ENCODE assay signal across 16 cellular contexts in genomic region chr6:63584566-63584965, GRCh38. TPM values are rescaled to one million over a fixed set of nuclear protein-coding genes. Genes with fewer than 3 reads are reported as not detected.
DNase-seq lines count a peak whose midpoint lies in the region; ATAC-seq, FAIRE-seq and TF ChIP-seq lines count a peak whose summit lies in the region.
"Had no signal": no experiment of that assay in that cellular context is flagged by ENCODE, and none has a peak within 500 bp of the region (broad histone marks: within the 10 kb centered on the region; RNA-seq: fewer than 3 reads in every experiment).

No MANE protein-coding gene starts in this region.

- no peaks in the 10 kb centered on the region for H3K9me1 ChIP-seq in endothelial cell of umbilical vein (replicated peaks; ENCODE audit: control insufficient read depth, extremely low read depth, insufficient read depth, low read length)

- no peak overlapping the region for H2AFZ ChIP-seq in endothelial cell of umbilical vein (ENCODE audit: low read depth, low read length)

- TF ChIP-seq RAD21 in A549 (conservative IDR thresholded peaks at IDR 0.05 in 1 of 2, IDR thresholded peaks at IDR 0.05 in 1 of 2): no peak

- BruUV-seq in endothelial cell of umbilical vein (replicated peaks; lab: Mats Ljungman, UMichigan): no TSS peak

- H3K4me3 ChIP-seq in A549 (no peak overlapping the region), endothelial cell of umbilical vein (replicated peaks in 1 of 3; ENCODE audit: insufficient read depth in 1 of 3, low read depth in 1 of 3, low read length in 3 of 3) (no peak overlapping the region), lower lobe of right lung (no peak overlapping the region)
- H3K4me3 ChIP-seq: Peyer's patch had no signal

- H3K4me3 Mint-ChIP-seq in natural killer cell treated with Interleukin-12 subunit alpha and Interleukin-12 subunit beta and Interleukin-15 and Interleukin-18, amount 100 ng/mL, for 72 hours: no peak overlapping the region
- H3K4me3 Mint-ChIP-seq: B cell had no signal

- H3K4me1 ChIP-seq in A549: peaks cover 38% of the 10 kb centered on the region
- no peaks in the 10 kb centered on the region for H3K4me1 ChIP-seq in endothelial cell of umbilical vein (ENCODE audit: control insufficient read depth, extremely low read depth, insufficient read depth, low read length)
- no peaks in the 10 kb centered on the region for H3K4me1 ChIP-seq in lower lobe of right lung
- H3K4me1 ChIP-seq: Peyer's patch had no signal

- no peaks in the 10 kb centered on the region for H3K9me3 Mint-ChIP-seq in natural killer cell treated with Interleukin-12 subunit alpha and Interleukin-12 subunit beta and Interleukin-15 and Interleukin-18, amount 100 ng/mL, for 72 hours

- DNase-seq in A549 (ENCODE audit: low read depth in 1 of 2, low spot score in 1 of 2): no peak
- no peak for DNase-seq in endothelial cell of umbilical vein (ENCODE audit: low read depth, low spot score)
- DNase-seq in lower lobe of right lung: no peak
- no peak for DNase-seq in D721Med (ENCODE audit: insufficient read length, low spot score)
- no peak for DNase-seq in natural killer cell treated with Interleukin-12 subunit alpha and Interleukin-12 subunit beta and Interleukin-15 and Interleukin-18, amount 100 ng/mL, for 72 hours (ENCODE audit: low spot score)
- DNase-seq: DMS 273 treated with DMSO at 0.1 percent for 48 hours, NCI-H1105, NCI-H2081, NCI-H2171 treated with DMSO at 0.1 percent for 48 hours, NCI-H446, NCI-H526 treated with DMSO at 0.1 percent for 48 hours, Peyer's patch had no signal

- H3K4me2 ChIP-seq in A549 (no peak overlapping the region), endothelial cell of umbilical vein (ENCODE audit: insufficient read depth, low read length) (no peak overlapping the region)

- TF ChIP-seq CTCF in A549 (IDR thresholded peaks at IDR 0.05) (no peak), endothelial cell of umbilical vein (IDR thresholded peaks at IDR 0.05; ENCODE audit: extremely low read depth in 1 of 2, insufficient read depth in 1 of 2, low read depth in 1 of 2, low read length in 2 of 2) (no peak), lower lobe of right lung (IDR thresholded peaks at IDR 0.05) (no peak), D721Med (IDR thresholded peaks at IDR 0.05; ENCODE audit: insufficient read depth, missing control alignments) (no peak)

- H3K9ac ChIP-seq in endothelial cell of umbilical vein (replicated peaks; ENCODE audit: extremely low read depth, insufficient read depth, low read length): no peak overlapping the region

- dilution Hi-C loops in endothelial cell of umbilical vein (cut with MboI; ENCODE audit: extremely low pct_ligation_motif_present, low sequenced_read_pairs): no loop called here

- H3K36me3 Mint-ChIP-seq in natural killer cell treated with Interleukin-12 subunit alpha and Interleukin-12 subunit beta and Interleukin-15 and Interleukin-18, amount 100 ng/mL, for 72 hours: peaks cover 18% of the 10 kb centered on the region

- no peak overlapping the region for H3K27ac ChIP-seq in A549
- H3K27ac ChIP-seq in endothelial cell of umbilical vein (ENCODE audit: insufficient read depth, low read depth, low read length): no peak overlapping the region
- no peak overlapping the region for H3K27ac ChIP-seq in lower lobe of right lung
- H3K27ac ChIP-seq: Peyer's patch had no signal

- H3K79me2 ChIP-seq in endothelial cell of umbilical vein (ENCODE audit: control insufficient read depth, insufficient read depth, low read length): no peaks in the 10 kb centered on the region

- no peak for TF ChIP-seq EP300 in A549 (IDR thresholded peaks at IDR 0.05)

- H3K27ac Mint-ChIP-seq in natural killer cell treated with Interleukin-12 subunit alpha and Interleukin-12 subunit beta and Interleukin-15 and Interleukin-18, amount 100 ng/mL, for 72 hours: no peak overlapping the region
- H3K27ac Mint-ChIP-seq: B cell had no signal

- H3K9me3 ChIP-seq in A549 (no peaks in the 10 kb centered on the region), endothelial cell of umbilical vein (replicated peaks; ENCODE audit: control insufficient read depth, insufficient read depth, low read length) (no peaks in the 10 kb centered on the region), lower lobe of right lung (no peaks in the 10 kb centered on the region)
- H3K9me3 ChIP-seq: Peyer's patch had no signal

- TF ChIP-seq POLR2A in A549 (IDR thresholded peaks at IDR 0.05; ENCODE audit: low read length) (no peak), GM19193 (IDR thresholded peaks at IDR 0.05; ENCODE audit: extremely low read depth, insufficient read depth, insufficient read length) (peak; percentile 23), endothelial cell of umbilical vein (IDR thresholded peaks at IDR 0.05; ENCODE audit: low read depth, low read length) (peak; percentile 29), GM18505 (IDR thresholded peaks at IDR 0.05; ENCODE audit: borderline replicate concordance, extremely low read depth, insufficient read depth, insufficient read length) (no peak)

- H3K27me3 Mint-ChIP-seq in natural killer cell treated with Interleukin-12 subunit alpha and Interleukin-12 subunit beta and Interleukin-15 and Interleukin-18, amount 100 ng/mL, for 72 hours: no peaks in the 10 kb centered on the region
- H3K27me3 Mint-ChIP-seq: B cell had no signal

- peaks cover 2% of the 10 kb centered on the region for H4K20me1 ChIP-seq in endothelial cell of umbilical vein (replicated peaks; ENCODE audit: control insufficient read depth, extremely low read depth, insufficient read depth, low read length)

- H3K4me1 Mint-ChIP-seq in natural killer cell treated with Interleukin-12 subunit alpha and Interleukin-12 subunit beta and Interleukin-15 and Interleukin-18, amount 100 ng/mL, for 72 hours (ENCODE audit: low read depth in 2 of 2): peaks cover 0 to 5% of the 10 kb centered on the region in 2 donors
- H3K4me1 Mint-ChIP-seq: B cell had no signal

- 93% methylated on average over 8 of the region's 8 CpGs for WGBS in A549 (ENCODE audit: missing lambda C conversion rate)

- no peaks in the 10 kb centered on the region for H3K27me3 ChIP-seq in endothelial cell of umbilical vein (ENCODE audit: control insufficient read depth in 2 of 2, insufficient read depth in 2 of 2, low read length in 2 of 2)
- H3K27me3 ChIP-seq in lower lobe of right lung (ENCODE audit: low read depth): no peaks in the 10 kb centered on the region
- H3K27me3 ChIP-seq: Peyer's patch had no signal

- H3K36me3 ChIP-seq in endothelial cell of umbilical vein (ENCODE audit: control insufficient read depth in 2 of 2, extremely low read depth in 1 of 2, insufficient read depth in 2 of 2, low read length in 2 of 2): peaks cover 8 to 16% of the 10 kb centered on the region in 2 experiments
- H3K36me3 ChIP-seq in lower lobe of right lung: peaks cover 31% of the 10 kb centered on the region

- ATAC-seq in A549 (peak in 1 of 2 experiments; percentile 47; a peak in 4 of 6 replicates), lower lobe of right lung (peak; percentile 34 to 39), GM18505 (IDR thresholded peaks at IDR 0.05; ENCODE audit: unreplicated experiment) (no peak)
- ATAC-seq in natural killer cell treated with Interleukin-12 subunit alpha and Interleukin-12 subunit beta and Interleukin-15 and Interleukin-18, amount 100 ng/mL, for 72 hours: no peak

- FAIRE-seq in A549 (lab: Jason Lieb, UNC) (no peak), endothelial cell of umbilical vein (lab: Jason Lieb, UNC) (no peak), D721Med (lab: Jason Lieb, UNC) (no peak)
- FAIRE-seq: GM12891 had no signal

- CTCF ChIA-PET in A549 (lab: Yijun Ruan, JAX): no interaction called here
- CTCF ChIA-PET in endothelial cell of umbilical vein (lab: Charles Lee): interaction anchor here (0.8 to 2.1 kb wide), 6 partner anchors 11 to 218 kb away, joined by 3 to 22 read pairs (median 7); no protein-coding TSS in a partner anchor

- POLR2A ChIA-PET in A549 (lab: Yijun Ruan, JAX) (interaction anchor here (1.0 to 1.8 kb wide), 4 partner anchors 14 to 218 kb away, joined by 3 to 5 read pairs (median 3); no protein-coding TSS in a partner anchor), endothelial cell of umbilical vein (lab: Charles Lee) (interaction anchor here (1.9 kb wide), 1 partner anchor 11 kb away, joined by 6 read pairs; no protein-coding TSS in a partner anchor)

- intact Hi-C loops in endothelial cell of umbilical vein (cut with micrococcal nuclease) (no loop called here), lower lobe of right lung (cut with DNase I) (no loop called here)

RNA-seq across cellular contexts. Expression of gene PTP4A1, which starts 12.3 kb away (rescaled TPM):
- 220 and 333 TPM in 2 replicates for polyA plus RNA-seq in A549 (2011; rRNA removed)
- 29.5 and 36.6 TPM in 2 replicates for polyA plus RNA-seq in A549 (2012; cell fraction: cytosol; rRNA removed)
- 3.5 and 15.9 TPM in 2 replicates for polyA plus RNA-seq in A549 (2012; cell fraction: nucleus; rRNA removed)
- polyA plus RNA-seq in A549 (2017; fragmentation: RNase III; extraction: RNeasy Plus Mini Kit Qiagen cat#74134 plus additional on column Dnase treatment): 152 to 179 TPM (median 166 TPM) in 3 replicates
- polyA minus RNA-seq in A549 (2011; rRNA and poly(A)+ RNA removed): 95.2 and 105 TPM in 2 replicates
- total RNA-seq in endothelial cell of umbilical vein: 58.4 and 65.1 TPM in 2 replicates
- 3.6 and 10.8 TPM in 2 replicates for polyA plus RNA-seq in endothelial cell of umbilical vein
- 12.3 TPM in 2 replicates for polyA plus RNA-seq in endothelial cell of umbilical vein (2011; cell fraction: cytosol; rRNA removed)
- polyA plus RNA-seq in endothelial cell of umbilical vein (2011; cell fraction: nucleus; rRNA removed): 7.1 and 9.0 TPM in 2 replicates
- polyA plus RNA-seq in endothelial cell of umbilical vein (2012): 41.1 and 81.1 TPM in 2 replicates
- 10.3 and 17.2 TPM in 2 replicates for polyA minus RNA-seq in endothelial cell of umbilical vein
- 200 TPM for polyA minus RNA-seq in endothelial cell of umbilical vein (2011; cell fraction: cytosol; rRNA and poly(A)+ RNA removed)
- 24.1 and 33.9 TPM in 2 replicates for polyA minus RNA-seq in endothelial cell of umbilical vein (2011; cell fraction: nucleus; rRNA and poly(A)+ RNA removed)
- 57.6 TPM for total RNA-seq in lower lobe of right lung
- 10 to 100 TPM; 66.4 to 71.3 TPM for total RNA-seq in natural killer cell treated with Interleukin-12 subunit alpha and Interleukin-12 subunit beta and Interleukin-15 and Interleukin-18, amount 100 ng/mL, for 72 hours

RNA-seq across cellular contexts. Expression of gene PHF3, which starts 51.0 kb away (rescaled TPM):
- polyA plus RNA-seq in A549 (2011; rRNA removed) (19.5 and 28.4 TPM in 2 replicates), A549 (2017; fragmentation: RNase III; extraction: RNeasy Plus Mini Kit Qiagen cat#74134 plus additional on column Dnase treatment) (13.1 to 13.9 TPM (median 13.7 TPM) in 3 replicates), endothelial cell of umbilical vein (3.9 and 4.6 TPM in 2 replicates)
- 2.7 and 2.8 TPM in 2 replicates for polyA plus RNA-seq in A549 (2012; cell fraction: cytosol; rRNA removed)
- polyA plus RNA-seq in A549 (2012; cell fraction: nucleus; rRNA removed): 2.7 and 2.8 TPM in 2 replicates
- polyA minus RNA-seq in A549 (2011; rRNA and poly(A)+ RNA removed): 18.1 and 18.2 TPM in 2 replicates
- total RNA-seq in endothelial cell of umbilical vein (29.6 and 29.9 TPM in 2 replicates), lower lobe of right lung (65.4 TPM)
- polyA plus RNA-seq in endothelial cell of umbilical vein (2011; cell fraction: cytosol; rRNA removed): 7.1 and 7.2 TPM in 2 replicates
- 14.5 and 18.0 TPM in 2 replicates for polyA plus RNA-seq in endothelial cell of umbilical vein (2011; cell fraction: nucleus; rRNA removed)
- 11.9 and 18.6 TPM in 2 replicates for polyA plus RNA-seq in endothelial cell of umbilical vein (2012)
- 15.2 and 20.6 TPM in 2 replicates for polyA minus RNA-seq in endothelial cell of umbilical vein
- 32.4 TPM for polyA minus RNA-seq in endothelial cell of umbilical vein (2011; cell fraction: cytosol; rRNA and poly(A)+ RNA removed)
- 49.1 and 56.3 TPM in 2 replicates for polyA minus RNA-seq in endothelial cell of umbilical vein (2011; cell fraction: nucleus; rRNA and poly(A)+ RNA removed)
- total RNA-seq in natural killer cell treated with Interleukin-12 subunit alpha and Interleukin-12 subunit beta and Interleukin-15 and Interleukin-18, amount 100 ng/mL, for 72 hours: 10 to 100 TPM; 34.8 to 48.9 TPM

Comparison
In these comparisons a context has a peak if more than half of its experiments do, and no peak if none do; other contexts are left out.
1. ATAC-seq: peak in lower lobe of right lung (2 of 2); none in natural killer cell treated with Interleukin-12 subunit alpha and Interleukin-12 subunit beta and Interleukin-15 and Interleukin-18, amount 100 ng/mL, for 72 hours (0 of 2) and GM18505 (single experiment).
2. POLR2A ChIP-seq: peak in GM19193 (single experiment) and endothelial cell of umbilical vein (single experiment); none in A549 (single experiment) and GM18505 (single experiment).